8 cellular contexts compared by ENCODE assay signal in the genomic region with DNA sequence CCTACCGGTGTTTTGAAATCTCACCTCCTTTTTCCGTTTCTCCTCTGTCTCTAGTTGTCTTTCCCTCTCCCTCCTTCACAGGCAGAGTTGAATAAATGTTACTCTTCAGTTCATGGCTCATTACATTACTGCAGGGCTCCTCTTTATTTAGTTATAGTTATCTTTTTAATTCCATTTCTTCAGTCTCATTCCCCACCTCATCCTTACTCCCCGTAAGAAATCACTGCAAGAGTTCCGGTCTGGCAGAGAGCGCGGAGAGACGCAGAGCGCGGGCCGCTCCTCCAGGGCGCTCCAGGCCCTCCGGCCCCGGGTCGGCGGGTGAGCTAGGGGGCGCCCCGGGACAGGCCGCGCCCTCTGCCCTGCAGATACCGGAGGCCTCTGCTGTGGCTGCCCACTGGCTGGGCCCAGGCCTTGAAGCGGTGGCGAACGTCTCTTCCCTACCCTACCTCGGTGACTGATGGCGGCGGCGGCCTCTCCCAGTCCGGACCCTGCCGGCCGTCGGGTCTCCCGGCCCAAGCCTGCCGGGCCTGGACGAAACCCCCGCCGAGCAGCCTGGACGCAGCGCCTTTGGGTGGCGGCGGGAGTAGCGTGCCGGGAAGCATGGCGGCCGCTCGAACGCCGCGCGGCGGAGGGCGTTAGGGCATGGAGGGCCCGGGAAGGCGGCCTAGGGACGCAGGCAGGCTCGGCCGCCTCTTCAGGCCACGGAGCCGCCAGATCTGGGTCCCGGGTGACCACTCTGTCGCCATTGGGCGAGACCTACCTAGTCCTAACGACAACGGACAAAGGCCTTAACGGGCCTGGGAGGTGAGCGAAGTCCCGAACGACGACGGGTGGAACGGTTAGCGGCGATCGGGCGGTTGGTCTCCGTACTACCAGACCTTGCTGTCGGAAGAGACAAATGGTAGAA. TPM values are rescaled to one million over a fixed set of nuclear protein-coding genes. Genes with fewer than 3 reads are reported as not detected.
DNase-seq lines count a peak whose midpoint lies in the region; TF ChIP-seq lines count a peak whose summit lies in the region.

No MANE protein-coding gene starts in this region.

- peak; percentile 45 for TF ChIP-seq CTCF in GM12864 (IDR thresholded peaks at IDR 0.05; ENCODE audit: low read depth, low read length, missing control alignments)
- TF ChIP-seq CTCF in NB4 (IDR thresholded peaks at IDR 0.05; ENCODE audit: low read depth, low read length): peak; percentile 39

- DNase-seq in GM12864 (ENCODE audit: low read depth): peak; percentile 53
- DNase-seq in HEK293T (ENCODE audit: extremely low spot score): peak; percentile 41
- DNase-seq in NB4 (ENCODE audit: low read depth): peak; percentile 89
- peak; percentile 23 to 48 (median 35) for DNase-seq in activated CD4-positive, CD25-positive, alpha-beta regulatory T cell (lab: John Stamatoyannopoulos, UW)
- peak; percentile 60 for DNase-seq in cerebellum (ENCODE audit: low spot score)
- DNase-seq in kidney tubule cell (ENCODE audit: low spot score): peak; percentile 89
- DNase-seq in stimulated activated CD4-positive, alpha-beta T cell treated with anti-CD3 and anti-CD28 coated beads, Interleukin-1b, Interleukin-23, amount 100 ng/mL, for 1 hour (ENCODE audit: low read depth in 2 of 2): peak; percentile 9 to 24
- DNase-seq in NCI-H2107 (lab: John Stamatoyannopoulos, UW): no peak

- POLR2A ChIA-PET in HEK293T (lab: Yijun Ruan, JAX): interaction anchor here (1.0 to 2.2 kb wide), 6 partner anchors 9 to 271 kb away, joined by 3 to 22 read pairs (median 4); a partner anchor contains a TSS

- peak overlapping the region; percentile 85 for H3K4me3 ChIP-seq in GM12864 (ENCODE audit: low read depth, low read length)
- peak overlapping the region; percentile 80 for H3K4me3 ChIP-seq in NB4 (ENCODE audit: low read depth, low read length)

- no peak for TF ChIP-seq POLR2A in NB4 (IDR thresholded peaks at IDR 0.05; ENCODE audit: extremely low read depth, insufficient read length)

- CTCF ChIA-PET in HEK293T (lab: Yijun Ruan, JAX): no interaction called here

TF ChIP-seq in HEK293T, 16 proteins besides CTCF, POLR2A, EP300 and RAD21:
- TF ChIP-seq SP1 (IDR thresholded peaks at IDR 0.05): no peak
- TF ChIP-seq HDGF (IDR thresholded peaks at IDR 0.05; ENCODE audit: borderline replicate concordance): no peak
- peak; percentile 38; the same call in 1 of the 2 replicates for TF ChIP-seq NFRKB (IDR thresholded peaks at IDR 0.05)
- peak; percentile 88 for TF ChIP-seq L3MBTL2 (conservative IDR thresholded peaks at IDR 0.05)
- no peak for TF ChIP-seq FOXA1 (IDR thresholded peaks at IDR 0.05)
- no peak for TF ChIP-seq BHLHE40 (IDR thresholded peaks at IDR 0.05; ENCODE audit: borderline replicate concordance)
- TF ChIP-seq TARDBP (IDR thresholded peaks at IDR 0.05): no peak
- TF ChIP-seq SUZ12 (IDR thresholded peaks at IDR 0.05): no peak
- no peak for TF ChIP-seq CTBP1 (IDR thresholded peaks at IDR 0.05; ENCODE audit: borderline replicate concordance)
- TF ChIP-seq, protein P1, sequence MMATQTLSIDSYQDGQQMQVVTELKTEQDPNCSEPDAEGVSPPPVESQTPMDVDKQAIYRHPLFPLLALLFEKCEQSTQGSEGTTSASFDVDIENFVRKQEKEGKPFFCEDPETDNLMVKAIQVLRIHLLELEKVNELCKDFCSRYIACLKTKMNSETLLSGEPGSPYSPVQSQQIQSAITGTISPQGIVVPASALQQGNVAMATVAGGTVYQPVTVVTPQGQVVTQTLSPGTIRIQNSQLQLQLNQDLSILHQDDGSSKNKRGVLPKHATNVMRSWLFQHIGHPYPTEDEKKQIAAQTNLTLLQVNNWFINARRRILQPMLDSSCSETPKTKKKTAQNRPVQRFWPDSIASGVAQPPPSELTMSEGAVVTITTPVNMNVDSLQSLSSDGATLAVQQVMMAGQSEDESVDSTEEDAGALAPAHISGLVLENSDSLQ (IDR thresholded peaks at IDR 0.05): no peak
TF ChIP-seq in HEK293T: peak in this region for 2.

RNA-seq across cellular contexts. Expression of a gene that starts 16.4 kb away (rescaled TPM):
- 35.7 TPM for total RNA-seq in cerebellum

RNA-seq across cellular contexts. Expression of a gene that starts 21.6 kb away (rescaled TPM):
- not detected for total RNA-seq in cerebellum
